In the genomic region with DNA sequence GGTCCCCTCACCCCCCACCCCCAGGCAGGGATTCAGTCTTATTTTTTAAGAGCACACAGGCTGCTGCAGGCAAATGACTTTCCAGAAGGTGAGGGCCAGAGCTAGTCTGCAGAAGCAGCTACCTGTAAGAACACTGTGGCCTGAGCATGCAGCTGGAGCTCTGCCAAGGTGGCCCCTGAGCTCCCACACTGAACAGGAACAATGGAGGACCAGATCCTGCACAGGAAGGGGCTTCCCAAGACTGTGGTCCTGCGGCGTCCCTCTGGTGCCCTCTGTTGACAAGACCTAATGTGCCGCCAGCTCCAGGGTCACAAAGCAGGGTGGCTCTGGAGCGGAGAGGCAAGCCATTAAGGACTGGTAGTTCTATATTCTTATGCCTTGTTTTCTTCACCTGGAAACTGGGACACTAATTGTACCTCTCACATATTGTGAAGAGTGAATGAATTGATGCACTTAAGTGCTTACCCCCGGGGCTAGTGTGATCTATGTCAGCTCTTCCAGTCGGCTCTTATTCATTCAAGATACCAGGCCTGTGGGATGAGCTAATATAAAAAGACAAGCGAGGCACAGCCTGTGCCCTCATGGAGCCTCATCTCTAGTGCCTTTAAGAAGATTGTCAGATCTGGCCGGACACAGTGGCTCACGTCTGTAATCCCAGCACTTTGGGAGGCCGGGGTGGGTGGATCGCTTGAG, we compare ENCODE assay signal across 8 cellular contexts. TPM values are rescaled to one million over a fixed set of nuclear protein-coding genes. Genes with fewer than 3 reads are reported as not detected.
DNase-seq lines count a peak whose midpoint lies in the region; ATAC-seq and TF ChIP-seq lines count a peak whose summit lies in the region.

No MANE protein-coding gene starts in this region.

- WGBS in H9 (ENCODE audit: extremely low coverage, insufficient read length, low lambda C conversion rate) = no CpG with 5 or more reads among the region's 11 CpGs
- 51 to 56% (median 55%) methylated on average over 11 of the region's 11 CpGs for WGBS in stomach, 5 donors

- H3K4me3 ChIP-seq in astrocyte of the cerebellum (ENCODE audit: low read depth, low read length) = no peak overlapping the region
- no peak overlapping the region for H3K4me3 ChIP-seq in stomach

- peaks cover 0 to 5% (median 1%) of the 10 kb centered on the region in 3 experiments; a peak in 2 of 7 replicates for H3K36me3 Mint-ChIP-seq in H9 (ENCODE audit: insufficient read depth in 1 of 3, low read depth in 3 of 3)

- peak; percentile 91 for ATAC-seq in left colon

- no peak overlapping the region for H3K9ac ChIP-seq in H9 (ENCODE audit: extremely low read depth, insufficient read length, low read length)

- no peak overlapping the region for H2BK120ac ChIP-seq in H9 (ENCODE audit: low read depth, low read length, poor library complexity, severe bottlenecking)

- intact Hi-C loops in left colon (cut with DNase I, micrococcal nuclease) = loop anchor here in 1 of 2 donors (10.0 kb wide), 1 partner anchor 162 kb away; no protein-coding TSS in a partner anchor
- intact Hi-C loops in stomach (cut with DNase I; ENCODE audit: low total_unique reads) = no loop called here

- H3K27me3 ChIP-seq in H9 (ENCODE audit: insufficient read depth, low read length) = no peaks in the 10 kb centered on the region
- H3K27me3 ChIP-seq in stomach = peaks cover 0 to 31% (median 0%) of the 10 kb centered on the region in 3 donors

- H3K9me3 ChIP-seq in H9 (ENCODE audit: control insufficient read depth, low read depth, low read length) (no peaks in the 10 kb centered on the region), stomach (no peaks in the 10 kb centered on the region)

- H4K5ac ChIP-seq in H9 (ENCODE audit: insufficient read length, low read depth, low read length) = no peak overlapping the region

- TF ChIP-seq POLR2A in stomach (IDR thresholded peaks at IDR 0.05) = no peak

- no peaks in the 10 kb centered on the region for H4K20me1 ChIP-seq in H9 (ENCODE audit: control insufficient read depth, insufficient read depth, insufficient read length)

- peak overlapping the region in 1 of 3 experiments; percentile 84; a peak in 1 of 7 replicates for H3K27ac Mint-ChIP-seq in H9

- H2BK20ac ChIP-seq in H9 (ENCODE audit: low read depth, low read length, poor library complexity, severe bottlenecking) = no peak overlapping the region

- no peak overlapping the region for H2BK15ac ChIP-seq in H9 (ENCODE audit: low read depth, low read length)

- no peaks in the 10 kb centered on the region for H3K36me3 ChIP-seq in stomach

- no peak overlapping the region for H3K4me2 ChIP-seq in H9 (ENCODE audit: insufficient read depth, insufficient read length, low read length)

- no peak overlapping the region for H2BK5ac ChIP-seq in H9 (ENCODE audit: insufficient read length, low read length)

- no peaks in the 10 kb centered on the region for H3K79me2 ChIP-seq in H9 (ENCODE audit: insufficient read depth, low read length)

- TF ChIP-seq EP300 in stomach (IDR thresholded peaks at IDR 0.05) = no peak

- H3K18ac ChIP-seq in H9 (ENCODE audit: insufficient read length, low read depth, low read length) = no peak overlapping the region

- H3K4me1 ChIP-seq in H9 (ENCODE audit: insufficient read depth, low read length) (no peaks in the 10 kb centered on the region), stomach (peaks cover 0 to 7% (median 5%) of the 10 kb centered on the region in 4 donors)

- peaks cover 3% of the 10 kb centered on the region; the same call in 1 of the 2 replicates for H3K27me3 Mint-ChIP-seq in H9 (ENCODE audit: low read depth)

- H3K56ac ChIP-seq in H9 (ENCODE audit: insufficient read length, low read depth, low read length) = no peak overlapping the region

- no peak overlapping the region for H2BK12ac ChIP-seq in H9 (ENCODE audit: insufficient read length, low read depth, low read length)

- H3K9me3 Mint-ChIP-seq in H9 = peaks cover 2 to 4% of the 10 kb centered on the region in 2 experiments; a peak in 3 of 5 replicates

- no peak overlapping the region for H3K23ac ChIP-seq in H9 (ENCODE audit: insufficient read length, low read depth, low read length)

- H3K4me3 Mint-ChIP-seq in H9 = peak overlapping the region in 1 of 2 experiments; percentile 26; a peak in 1 of 5 replicates

- H3K4me1 Mint-ChIP-seq in H9 = peaks cover 12% of the 10 kb centered on the region in 2 experiments

- no peak overlapping the region for H3K4ac ChIP-seq in H9 (ENCODE audit: low read depth, low read length)

- H3K14ac ChIP-seq in H9 (ENCODE audit: insufficient read depth, low read length) = no peak overlapping the region

- H3K23me2 ChIP-seq in H9 (ENCODE audit: insufficient read length, low read depth, low read length, poor library complexity, severe bottlenecking) = no peaks in the 10 kb centered on the region

- H3K27ac ChIP-seq in H9 (ENCODE audit: insufficient read length, low read depth, low read length) = no peak overlapping the region
- H3K27ac ChIP-seq in stomach = no peak overlapping the region

- no peak overlapping the region for H2AFZ ChIP-seq in H9 (ENCODE audit: low read length)

- in situ Hi-C loops in astrocyte of the cerebellum (cut with HindIII; ENCODE audit: low sequenced_read_pairs) = no loop called here

- no peak overlapping the region for H4K91ac ChIP-seq in H9 (ENCODE audit: insufficient read length, low read depth, low read length)

- H3T11ph ChIP-seq in H9 (ENCODE audit: low read length) = no peak overlapping the region

- DNase-seq in COLO829 (ENCODE audit: low spot score) = peak; percentile 9
- DNase-seq in H9 = peak; percentile 90
- DNase-seq in NCI-H510A (lab: John Stamatoyannopoulos, UW) = peak; percentile 38
- DNase-seq in astrocyte of the cerebellum (ENCODE audit: low read depth) = peak; percentile 5
- peak in 1 of 2 donors; percentile 57 for DNase-seq in left colon
- peak; percentile 67 for DNase-seq in stomach
- no peak for DNase-seq in GOT3 (lab: John Stamatoyannopoulos, UW)
- DNase-seq in NK-92 (lab: John Stamatoyannopoulos, UW; ENCODE audit: unreplicated experiment) = no peak

- no peaks in the 10 kb centered on the region for H3K79me1 ChIP-seq in H9 (ENCODE audit: insufficient read depth, low read depth, low read length, poor library complexity, severe bottlenecking)

- TF ChIP-seq CTCF in H9 (conservative IDR thresholded peaks at IDR 0.05) (peak; percentile 90), astrocyte of the cerebellum (IDR thresholded peaks at IDR 0.05; ENCODE audit: low read depth, low read length, missing control alignments) (peak; percentile 74), stomach (IDR thresholded peaks at IDR 0.05) (peak in 4 of 7 experiments; percentile 34 to 51 (median 48))

- H2AK5ac ChIP-seq in H9 (ENCODE audit: insufficient read length, low read length) = no peak overlapping the region

- no peak overlapping the region for H4K8ac ChIP-seq in H9 (replicated peaks; ENCODE audit: insufficient read length, low read depth, low read length)

RNA-seq across cellular contexts. Expression of a gene that starts 8.0 kb away (rescaled TPM):
- 11.6 and 17.7 TPM in 2 replicates for total RNA-seq in H9 (2021)
- total RNA-seq in left colon = 10 to 100 TPM; 23.7 to 33.2 TPM
- total RNA-seq in stomach = 10 to 100 TPM; 19.6 to 32.1 (median 23.5) TPM
- polyA plus RNA-seq in stomach = 10 to 100 TPM in 1 of 3 donors, 1 to 10 TPM in 2; 4.6 to 11.1 (median 9.6) TPM

RNA-seq across cellular contexts. Expression of a gene that starts 49.9 kb away (rescaled TPM):
- 17.1 and 18.5 TPM in 2 replicates for total RNA-seq in H9 (2021)
- 10 to 100 TPM; 19.8 to 22.4 TPM for total RNA-seq in left colon
- 10 to 100 TPM; 15.6 to 51.8 (median 31.9) TPM for total RNA-seq in stomach
- polyA plus RNA-seq in stomach = 10 to 100 TPM in 2 of 3 donors, 1 to 10 TPM in 1; 9.8 to 26.0 (median 17.5) TPM

Comparison
In these comparisons a context has a peak if more than half of its experiments do, and no peak if none do; other contexts are left out.
1. DNase-seq: peak in COLO829 (single experiment), H9 (single experiment), NCI-H510A (single experiment), astrocyte of the cerebellum (single experiment) and stomach (single experiment); none in GOT3 (single experiment) and NK-92 (single experiment).
2. Peak in every context shown above with its lines, with median percentiles within 50 percentile points of each other: CTCF ChIP-seq.